ENCODE assay signal across 29 cellular contexts in genomic region chr2:122328811-122329210, GRCh38.
"Had no signal": no experiment of that assay in that cellular context is flagged by ENCODE, and none has a peak within 500 bp of the region (broad histone marks: within the 10 kb centered on the region; RNA-seq: fewer than 3 reads in every experiment).

No MANE protein-coding gene starts in this region.

- H3K27me3 ChIP-seq: Peyer's patch had no signal

- H3K4me3 ChIP-seq: Peyer's patch had no signal

- DNase-seq: activated B cell treated with CpG ODN at 0.5 μM for 24 hours; activated CD4-positive, alpha-beta memory T cell treated with anti-CD3 and anti-CD28 coated beads for 36 hours; activated CD4-positive, alpha-beta T cell treated with anti-CD3 and anti-CD28 coated beads for 4 hours; activated CD4-positive, alpha-beta T cell treated with anti-CD3 and anti-CD28 coated beads, Interleukin-2, amount 50 U/mL, for 1 hour; activated CD4-positive, CD25-positive, alpha-beta regulatory T cell treated with anti-CD3 and anti-CD28 coated beads, Interleukin-2, amount 50 U/mL, for 72 hours; activated CD8-positive, alpha-beta memory T cell treated with anti-CD3 and anti-CD28 coated beads, Interleukin-2, amount 50 U/mL, for 48 hours; activated effector memory CD4-positive, alpha-beta T cell treated with Interleukin-2 at 50 U/mL for 16 hours; activated naive CD4-positive, alpha-beta T cell treated with anti-CD3 and anti-CD28 coated beads, Interleukin-2, amount 10 ng/mL, durations not matched to agents 7 days and 5 days; activated naive CD8-positive, alpha-beta T cell treated with anti-CD3 and anti-CD28 coated beads, Interleukin-2, amount 50 U/mL, for 24 hours; activated T-cell treated with anti-CD3 and anti-CD28 coated beads, Interleukin-2, amount 50 U/mL, for 48 hours; anterior cingulate cortex; NCI-H1092 treated with DMSO at 0.1 percent for 48 hours; NCI-H1417; NCI-H187 treated with DMSO at 0.1 percent for 48 hours; NCI-H2081; NCI-H345; NCI-H524 treated with DMSO at 0.1 percent for 48 hours; NCI-H748 treated with DMSO at 0.1 percent for 48 hours; NK-92 treated with Interleukin-12 subunit alpha and Interleukin-12 subunit beta, amount 100 ng/mL, for 24 hours; PC-3; Peyer's patch; RPMI8226; SIG-M5; SW 1271; T-helper 1 cell; T-helper 2 cell; T-helper 9 cell had no signal

- H3K4me1 ChIP-seq: Peyer's patch had no signal

- H3K9me3 ChIP-seq: Peyer's patch had no signal

- ATAC-seq: activated naive CD8-positive, alpha-beta T cell treated with anti-CD3 and anti-CD28 coated beads, Interleukin-2, amount 50 U/mL, for 24 hours; PC-3; Right ventricle myocardium inferior had no signal

- H3K36me3 ChIP-seq: Peyer's patch had no signal

- H3K27ac ChIP-seq: Peyer's patch, VCaP had no signal
